In genomic region chr1:52880226-52880625, GRCh38 we compare ENCODE assay signal across 20 cellular contexts. TPM values are rescaled to one million over a fixed set of nuclear protein-coding genes. Genes with fewer than 3 reads are reported as not detected.
"Had no signal": no experiment of that assay in that cellular context is flagged by ENCODE, and none has a peak within 500 bp of the region (broad histone marks: within the 10 kb centered on the region; RNA-seq: fewer than 3 reads in every experiment).

No MANE protein-coding gene starts in this region.

- H3K9me3 ChIP-seq: esophagus muscularis mucosa, tibial nerve had no signal

- H2AFZ ChIP-seq: hepatocyte had no signal

- H3K4me1 ChIP-seq: esophagus muscularis mucosa, tibial nerve had no signal

- H3K27me3 ChIP-seq: esophagus muscularis mucosa, hepatocyte, tibial nerve had no signal

- H3K4me2 ChIP-seq: hepatocyte had no signal

- H3K27ac ChIP-seq: coronary artery, esophagus muscularis mucosa, hepatocyte, tibial nerve had no signal

- H3K36me3 ChIP-seq: esophagus muscularis mucosa, tibial nerve had no signal

- DNase-seq: activated CD4-positive, alpha-beta T cell treated with anti-CD3 and anti-CD28 coated beads for 4 hours; activated CD4-positive, alpha-beta T cell treated with anti-CD3 and anti-CD28 coated beads, Interleukin-2, amount 50 U/mL, for 48 hours; activated CD4-positive, CD25-positive, alpha-beta regulatory T cell; activated CD8-positive, alpha-beta memory T cell treated with anti-CD3 and anti-CD28 coated beads, Interleukin-2, amount 50 U/mL, for 48 hours; activated naive CD4-positive, alpha-beta T cell; activated naive CD8-positive, alpha-beta T cell treated with anti-CD3 and anti-CD28 coated beads, Interleukin-2, amount 10 ng/mL, durations not matched to agents 7 days and 5 days; activated T-cell treated with anti-CD3 and anti-CD28 coated beads, Interleukin-2, amount 50 U/mL, for 4 hours; amniotic stem cell; cerebellar nuclear complex; glutamatergic neuron; immature natural killer cell; naive B cell; occipital lobe; small intestine; stimulated activated CD4-positive, alpha-beta T cell treated with anti-CD3 and anti-CD28 coated beads, Interleukin-2, amount 100 ng/mL, for 24 hours; stimulated activated naive CD8-positive, alpha-beta T cell treated with anti-CD3 and anti-CD28 coated beads, Interleukin-15, amount 100 ng/mL, for 72 hours had no signal

- H3K79me2 ChIP-seq: hepatocyte had no signal

- H3K4me3 ChIP-seq: coronary artery, esophagus muscularis mucosa, hepatocyte, tibial nerve had no signal

RNA-seq across cellular contexts. Expression of gene ZYG11A, which starts 37.7 kb away (rescaled TPM):
- total RNA-seq: esophagus muscularis mucosa, tibial nerve had no signal
